In genomic region chr9:105883847-105884246, GRCh38 we compare ENCODE assay signal across 1 cellular context.
TF ChIP-seq lines count a peak whose summit lies in the region.

No MANE protein-coding gene starts in this region.

TF ChIP-seq in GM23338, 12 proteins besides CTCF, POLR2A, EP300 and RAD21 (continued from another document):
- no peak for TF ChIP-seq ZNF331 (CRISPR knock-in tag; IDR thresholded peaks at IDR 0.05; ENCODE audit: low read depth)
- no peak for TF ChIP-seq POLR2AphosphoS5 (IDR thresholded peaks at IDR 0.05; ENCODE audit: low read depth)
- no peak for TF ChIP-seq ZNF114 (CRISPR knock-in tag; IDR thresholded peaks at IDR 0.05)
- TF ChIP-seq, protein P1, sequence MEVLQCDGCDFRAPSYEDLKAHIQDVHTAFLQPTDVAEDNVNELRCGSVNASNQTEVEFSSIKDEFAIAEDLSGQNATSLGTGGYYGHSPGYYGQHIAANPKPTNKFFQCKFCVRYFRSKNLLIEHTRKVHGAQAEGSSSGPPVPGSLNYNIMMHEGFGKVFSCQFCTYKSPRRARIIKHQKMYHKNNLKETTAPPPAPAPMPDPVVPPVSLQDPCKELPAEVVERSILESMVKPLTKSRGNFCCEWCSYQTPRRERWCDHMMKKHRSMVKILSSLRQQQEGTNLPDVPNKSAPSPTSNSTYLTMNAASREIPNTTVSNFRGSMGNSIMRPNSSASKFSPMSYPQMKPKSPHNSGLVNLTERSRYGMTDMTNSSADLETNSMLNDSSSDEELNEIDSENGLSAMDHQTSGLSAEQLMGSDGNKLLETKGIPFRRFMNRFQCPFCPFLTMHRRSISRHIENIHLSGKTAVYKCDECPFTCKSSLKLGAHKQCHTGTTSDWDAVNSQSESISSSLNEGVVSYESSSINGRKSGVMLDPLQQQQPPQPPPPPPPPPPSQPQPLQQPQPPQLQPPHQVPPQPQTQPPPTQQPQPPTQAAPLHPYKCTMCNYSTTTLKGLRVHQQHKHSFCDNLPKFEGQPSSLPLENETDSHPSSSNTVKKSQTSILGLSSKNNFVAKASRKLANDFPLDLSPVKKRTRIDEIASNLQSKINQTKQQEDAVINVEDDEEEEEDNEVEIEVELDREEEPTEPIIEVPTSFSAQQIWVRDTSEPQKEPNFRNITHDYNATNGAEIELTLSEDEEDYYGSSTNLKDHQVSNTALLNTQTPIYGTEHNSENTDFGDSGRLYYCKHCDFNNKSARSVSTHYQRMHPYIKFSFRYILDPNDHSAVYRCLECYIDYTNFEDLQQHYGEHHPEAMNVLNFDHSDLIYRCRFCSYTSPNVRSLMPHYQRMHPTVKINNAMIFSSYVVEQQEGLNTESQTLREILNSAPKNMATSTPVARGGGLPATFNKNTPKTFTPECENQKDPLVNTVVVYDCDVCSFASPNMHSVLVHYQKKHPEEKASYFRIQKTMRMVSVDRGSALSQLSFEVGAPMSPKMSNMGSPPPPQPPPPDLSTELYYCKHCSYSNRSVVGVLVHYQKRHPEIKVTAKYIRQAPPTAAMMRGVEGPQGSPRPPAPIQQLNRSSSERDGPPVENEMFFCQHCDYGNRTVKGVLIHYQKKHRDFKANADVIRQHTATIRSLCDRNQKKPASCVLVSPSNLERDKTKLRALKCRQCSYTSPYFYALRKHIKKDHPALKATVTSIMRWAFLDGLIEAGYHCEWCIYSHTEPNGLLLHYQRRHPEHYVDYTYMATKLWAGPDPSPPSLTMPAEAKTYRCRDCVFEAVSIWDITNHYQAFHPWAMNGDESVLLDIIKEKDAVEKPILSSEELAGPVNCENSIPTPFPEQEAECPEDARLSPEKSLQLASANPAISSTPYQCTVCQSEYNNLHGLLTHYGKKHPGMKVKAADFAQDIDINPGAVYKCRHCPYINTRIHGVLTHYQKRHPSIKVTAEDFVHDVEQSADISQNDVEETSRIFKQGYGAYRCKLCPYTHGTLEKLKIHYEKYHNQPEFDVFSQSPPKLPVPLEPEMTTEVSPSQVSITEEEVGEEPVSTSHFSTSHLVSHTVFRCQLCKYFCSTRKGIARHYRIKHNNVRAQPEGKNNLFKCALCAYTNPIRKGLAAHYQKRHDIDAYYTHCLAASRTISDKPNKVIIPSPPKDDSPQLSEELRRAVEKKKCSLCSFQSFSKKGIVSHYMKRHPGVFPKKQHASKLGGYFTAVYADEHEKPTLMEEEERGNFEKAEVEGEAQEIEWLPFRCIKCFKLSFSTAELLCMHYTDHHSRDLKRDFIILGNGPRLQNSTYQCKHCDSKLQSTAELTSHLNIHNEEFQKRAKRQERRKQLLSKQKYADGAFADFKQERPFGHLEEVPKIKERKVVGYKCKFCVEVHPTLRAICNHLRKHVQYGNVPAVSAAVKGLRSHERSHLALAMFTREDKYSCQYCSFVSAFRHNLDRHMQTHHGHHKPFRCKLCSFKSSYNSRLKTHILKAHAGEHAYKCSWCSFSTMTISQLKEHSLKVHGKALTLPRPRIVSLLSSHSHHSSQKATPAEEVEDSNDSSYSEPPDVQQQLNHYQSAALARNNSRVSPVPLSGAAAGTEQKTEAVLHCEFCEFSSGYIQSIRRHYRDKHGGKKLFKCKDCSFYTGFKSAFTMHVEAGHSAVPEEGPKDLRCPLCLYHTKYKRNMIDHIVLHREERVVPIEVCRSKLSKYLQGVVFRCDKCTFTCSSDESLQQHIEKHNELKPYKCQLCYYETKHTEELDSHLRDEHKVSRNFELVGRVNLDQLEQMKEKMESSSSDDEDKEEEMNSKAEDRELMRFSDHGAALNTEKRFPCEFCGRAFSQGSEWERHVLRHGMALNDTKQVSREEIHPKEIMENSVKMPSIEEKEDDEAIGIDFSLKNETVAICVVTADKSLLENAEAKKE (CRISPR knock-in tag; IDR thresholded peaks at IDR 0.05): no peak
- no peak for TF ChIP-seq STAT1 (IDR thresholded peaks at IDR 0.05; ENCODE audit: unreplicated experiment)
- no peak for TF ChIP-seq ETS1 (IDR thresholded peaks at IDR 0.05)
- TF ChIP-seq CREB1 (CRISPR knock-in tag; IDR thresholded peaks at IDR 0.05; ENCODE audit: low read depth): no peak
- TF ChIP-seq NANOG (IDR thresholded peaks at IDR 0.05; ENCODE audit: borderline replicate concordance): no peak
- no peak for TF ChIP-seq JUNB (IDR thresholded peaks at IDR 0.05; ENCODE audit: unreplicated experiment)
- no peak for TF ChIP-seq EZH2 (IDR thresholded peaks at IDR 0.05; ENCODE audit: low read depth, unreplicated experiment)
